In the genomic region with DNA sequence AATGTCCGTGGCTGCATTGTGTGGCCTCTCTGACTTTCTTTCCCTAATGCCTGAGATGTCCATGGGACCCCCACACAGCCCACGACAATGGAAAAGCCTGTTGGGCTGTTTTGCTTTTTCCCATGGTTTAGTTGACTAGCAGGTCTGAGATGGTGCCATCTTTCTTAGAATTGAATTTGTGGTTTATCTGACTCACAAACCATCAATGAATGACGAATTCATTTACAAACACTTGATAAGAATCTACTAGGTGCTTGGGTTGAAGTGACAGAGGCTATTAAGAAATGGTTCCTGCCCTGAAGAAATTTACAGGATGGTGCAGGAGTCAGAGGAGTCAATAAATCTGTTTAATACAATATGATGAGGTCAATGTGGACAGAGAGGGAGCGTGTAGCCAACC, we compare ENCODE assay signal across 23 cellular contexts.
DNase-seq lines count a peak whose midpoint lies in the region; ATAC-seq, FAIRE-seq and TF ChIP-seq lines count a peak whose summit lies in the region.
"Had no signal": no experiment of that assay in that cellular context is flagged by ENCODE, and none has a peak within 500 bp of the region (broad histone marks: within the 10 kb centered on the region; RNA-seq: fewer than 3 reads in every experiment).

No MANE protein-coding gene starts in this region.

- peaks cover 5% of the 10 kb centered on the region for H3K27me3 Mint-ChIP-seq in activated naive CD4-positive, alpha-beta T cell treated with anti-CD3 and anti-CD28 coated beads, Interleukin-2, amount 10 ng/mL, durations not matched to agents 7 days and 5 days

- CTCF ChIA-PET in activated naive CD4-positive, alpha-beta T cell treated with anti-CD3 and anti-CD28 coated beads, Interleukin-2, amount 10 ng/mL, durations not matched to agents 7 days and 5 days (lab: Charles Lee) = interaction anchor here (0.7 kb wide), 1 partner anchor 69 kb away, joined by 3 read pairs; no protein-coding TSS in a partner anchor
- CTCF ChIA-PET in PC-3 (lab: Charles Lee) (no interaction called here), K562 (lab: Yijun Ruan, JAX; ENCODE audit: low intra/inter-chr PET ratio) (no interaction called here)

- intact Hi-C loops in PC-3 (cut with micrococcal nuclease) = loop anchor here (5.0 kb wide), 2 partner anchors 72 to 182 kb away; no protein-coding TSS in a partner anchor
- intact Hi-C loops in K562 (cut with micrococcal nuclease) = loop anchor here (10.0 kb wide), 1 partner anchor 190 kb away; no protein-coding TSS in a partner anchor
- intact Hi-C loops in dorsolateral prefrontal cortex (cut with DNase I) = no loop called here

- H3K4me3 Mint-ChIP-seq in activated naive CD4-positive, alpha-beta T cell treated with anti-CD3 and anti-CD28 coated beads, Interleukin-2, amount 10 ng/mL, durations not matched to agents 7 days and 5 days = no peak overlapping the region
- H3K4me3 Mint-ChIP-seq: CD4-positive, alpha-beta T cell; effector memory CD8-positive, alpha-beta T cell; naive B cell had no signal

- no peaks in the 10 kb centered on the region for H3K9me3 ChIP-seq in PC-3 (ENCODE audit: low read length)
- peaks cover 4% of the 10 kb centered on the region; the same call in 1 of the 2 replicates for H3K9me3 ChIP-seq in K562 (replicated peaks; ENCODE audit: control insufficient read depth, insufficient read depth, low read depth, low read length)
- H3K9me3 ChIP-seq: HAP-1, right lobe of liver, upper lobe of right lung had no signal

- H3K79me2 ChIP-seq in PC-3 (ENCODE audit: low read length) (no peaks in the 10 kb centered on the region), K562 (ENCODE audit: control insufficient read depth, insufficient read depth, low read length) (no peaks in the 10 kb centered on the region)

- H3K9me2 ChIP-seq in PC-3 (replicated peaks; ENCODE audit: low read length) = no peaks in the 10 kb centered on the region

- peak overlapping the region; percentile 94 for H3K9ac ChIP-seq in PC-3 (ENCODE audit: low read length)
- H3K9ac ChIP-seq in K562 (ENCODE audit: insufficient read depth in 1 of 2, low read depth in 2 of 2, low read length in 2 of 2) = no peak overlapping the region

- no peak for DNase-seq in activated naive CD4-positive, alpha-beta T cell treated with anti-CD3 and anti-CD28 coated beads, Interleukin-2, amount 50 U/mL, for 72 hours (ENCODE audit: low spot score in 2 of 2)
- DNase-seq in activated naive CD4-positive, alpha-beta T cell treated with anti-CD3 and anti-CD28 coated beads, Interleukin-2, amount 10 ng/mL, durations not matched to agents 7 days and 5 days = no peak
- peak; percentile 87 for DNase-seq in PC-3
- no peak for DNase-seq in K562 (ENCODE audit: extremely low read depth in 1 of 4, low spot score in 3 of 4)
- DNase-seq in CD1c-positive myeloid dendritic cell (ENCODE audit: extremely low spot score) = no peak
- no peak for DNase-seq in dermis blood vessel endothelial cell
- DNase-seq in G401 (ENCODE audit: low spot score) = no peak
- no peak for DNase-seq in dorsolateral prefrontal cortex
- DNase-seq: activated gamma-delta T cell treated with Interleukin-2 at 50 U/mL for 16 hours; anterior cingulate cortex; CD4-positive, alpha-beta T cell; effector memory CD8-positive, alpha-beta T cell; Kasumi-1; naive B cell; NCI-H82; right lobe of liver; RPMI8226; SW 1271; upper lobe of right lung had no signal

- POLR2A ChIA-PET in PC-3 (lab: Charles Lee; ENCODE audit: unreplicated experiment) (no interaction called here), K562 (lab: Yijun Ruan, JAX) (no interaction called here)

- H3K9me3 Mint-ChIP-seq in activated naive CD4-positive, alpha-beta T cell treated with anti-CD3 and anti-CD28 coated beads, Interleukin-2, amount 50 U/mL, for 72 hours = peaks cover 5 to 15% of the 10 kb centered on the region in 2 donors
- H3K9me3 Mint-ChIP-seq in activated naive CD4-positive, alpha-beta T cell treated with anti-CD3 and anti-CD28 coated beads, Interleukin-2, amount 10 ng/mL, durations not matched to agents 7 days and 5 days = peaks cover 3% of the 10 kb centered on the region
- H3K9me3 Mint-ChIP-seq: CD4-positive, alpha-beta T cell; effector memory CD8-positive, alpha-beta T cell had no signal

- no peak overlapping the region for H2AFZ ChIP-seq in PC-3 (ENCODE audit: low read length)
- H2AFZ ChIP-seq in K562 (ENCODE audit: low read depth, low read length) = no peak overlapping the region

- H3K27ac ChIP-seq in PC-3 (ENCODE audit: low read length) (peak overlapping the region; percentile 100), K562 (ENCODE audit: extremely low read depth, low read depth, low read length) (no peak overlapping the region), dorsolateral prefrontal cortex (no peak overlapping the region)
- H3K27ac ChIP-seq: right lobe of liver, upper lobe of right lung had no signal

- H3K9me1 ChIP-seq in K562 (ENCODE audit: control insufficient read depth, insufficient read depth, low read length) = no peaks in the 10 kb centered on the region

- ATAC-seq in activated naive CD4-positive, alpha-beta T cell treated with anti-CD3 and anti-CD28 coated beads, Interleukin-2, amount 50 U/mL, for 72 hours = peak; percentile 39 to 88
- ATAC-seq in PC-3 = peak; percentile 78
- no peak for ATAC-seq in K562
- ATAC-seq: effector memory CD8-positive, alpha-beta T cell; right lobe of liver; upper lobe of right lung had no signal

- whole genome bisulfite sequencing in K562 (ENCODE audit: insufficient coverage, low coverage, missing lambda C conversion rate) = 5% methylated on average over 4 of the region's 4 CpGs

- no peak for TF ChIP-seq RAD21 in K562 (CRISPR knock-in tag; conservative IDR thresholded peaks at IDR 0.05 in 1 of 2, IDR thresholded peaks at IDR 0.05 in 1 of 2)

- no peaks in the 10 kb centered on the region for H3K36me3 ChIP-seq in PC-3 (ENCODE audit: low read depth, low read length)
- H3K36me3 ChIP-seq in K562 (ENCODE audit: control insufficient read depth, insufficient read depth, low read length) = no peaks in the 10 kb centered on the region
- H3K36me3 ChIP-seq: HAP-1, right lobe of liver, upper lobe of right lung had no signal

- no peak for FAIRE-seq in K562 (lab: Jason Lieb, UNC)
- FAIRE-seq: GM19239, islet of Langerhans had no signal

- peaks cover 5% of the 10 kb centered on the region for H3K4me1 Mint-ChIP-seq in activated naive CD4-positive, alpha-beta T cell treated with anti-CD3 and anti-CD28 coated beads, Interleukin-2, amount 10 ng/mL, durations not matched to agents 7 days and 5 days

- TF ChIP-seq POLR2A in K562 (conservative IDR thresholded peaks at IDR 0.05) = no peak

- peak overlapping the region in 1 of 2 donors; percentile 18 for H3K27ac Mint-ChIP-seq in activated naive CD4-positive, alpha-beta T cell treated with anti-CD3 and anti-CD28 coated beads, Interleukin-2, amount 50 U/mL, for 72 hours
- H3K27ac Mint-ChIP-seq in activated naive CD4-positive, alpha-beta T cell treated with anti-CD3 and anti-CD28 coated beads, Interleukin-2, amount 10 ng/mL, durations not matched to agents 7 days and 5 days = no peak overlapping the region
- H3K27ac Mint-ChIP-seq: CD4-positive, alpha-beta T cell; effector memory CD8-positive, alpha-beta T cell; naive B cell had no signal

- no peak for TF ChIP-seq EP300 in K562 (IDR thresholded peaks at IDR 0.05; ENCODE audit: low read length)

- no peaks in the 10 kb centered on the region for H4K20me1 ChIP-seq in PC-3 (ENCODE audit: low read length)
- no peaks in the 10 kb centered on the region for H4K20me1 ChIP-seq in K562 (replicated peaks; ENCODE audit: control insufficient read depth, insufficient read depth, low read length)

- H3K4me2 ChIP-seq in PC-3 (ENCODE audit: low read length) = peak overlapping the region; percentile 47
- no peak overlapping the region for H3K4me2 ChIP-seq in K562 (ENCODE audit: insufficient read depth, low read length)

- H3K4me1 ChIP-seq in PC-3 (ENCODE audit: insufficient read depth, low read length) = peaks cover 33% of the 10 kb centered on the region
- H3K4me1 ChIP-seq in K562 (replicated peaks in 1 of 2; ENCODE audit: control insufficient read depth in 2 of 2, insufficient read depth in 2 of 2, low read length in 2 of 2) = peaks cover 0 to 5% of the 10 kb centered on the region in 2 experiments; a peak in 2 of 5 replicates
- H3K4me1 ChIP-seq: HAP-1, upper lobe of right lung had no signal

- H3K36me3 Mint-ChIP-seq in activated naive CD4-positive, alpha-beta T cell treated with anti-CD3 and anti-CD28 coated beads, Interleukin-2, amount 50 U/mL, for 72 hours = peaks cover 7 to 8% of the 10 kb centered on the region in 2 donors
- no peaks in the 10 kb centered on the region for H3K36me3 Mint-ChIP-seq in activated naive CD4-positive, alpha-beta T cell treated with anti-CD3 and anti-CD28 coated beads, Interleukin-2, amount 10 ng/mL, durations not matched to agents 7 days and 5 days

- no peaks in the 10 kb centered on the region for H3K27me3 ChIP-seq in PC-3 (ENCODE audit: low read length)
- H3K27me3 ChIP-seq in K562 (ENCODE audit: control insufficient read depth in 2 of 2, insufficient read depth in 2 of 2, low read length in 2 of 2) = no peaks in the 10 kb centered on the region
- H3K27me3 ChIP-seq in dorsolateral prefrontal cortex = peaks cover 0 to 5% (median 0%) of the 10 kb centered on the region in 45 donors
- H3K27me3 ChIP-seq: right lobe of liver, upper lobe of right lung had no signal

- H3F3A ChIP-seq in PC-3 (ENCODE audit: low read length, unreplicated experiment) = no peaks in the 10 kb centered on the region

- TF ChIP-seq CTCF in PC-3 (conservative IDR thresholded peaks at IDR 0.05; ENCODE audit: low read depth, low read length) (no peak), K562 (IDR thresholded peaks at IDR 0.05 in 2 of 3, conservative IDR thresholded peaks at IDR 0.05 in 1 of 3; ENCODE audit: insufficient read depth in 2 of 3, low read depth in 1 of 3, low read length in 3 of 3) (no peak), dorsolateral prefrontal cortex (IDR thresholded peaks at IDR 0.05 in 54 of 56, conservative IDR thresholded peaks at IDR 0.05 in 2 of 56; ENCODE audit: low read depth in 1 of 56, partially characterized antibody in 56 of 56) (no peak)

- in situ Hi-C loops in K562 (cut with MboI) (no loop called here), G401 (cut with HindIII; ENCODE audit: low sequenced_read_pairs) (no loop called here)

- H3K4me3 ChIP-seq in PC-3 (ENCODE audit: low read length) (no peak overlapping the region), K562 (no peak overlapping the region), dorsolateral prefrontal cortex (no peak overlapping the region)
- H3K4me3 ChIP-seq: HAP-1, lung, right lobe of liver, upper lobe of right lung had no signal

- BruUV-seq in PC-3 (replicated peaks; lab: Mats Ljungman, UMichigan) = no TSS peak
- no TSS peak for BruUV-seq in K562 (replicated peaks; lab: Mats Ljungman, UMichigan)

TF ChIP-seq in K562, 482 proteins besides CTCF, POLR2A, EP300 and RAD21 (continues in another document):
- TF ChIP-seq DPF2 (IDR thresholded peaks at IDR 0.05) = no peak
- TF ChIP-seq C11orf30 (IDR thresholded peaks at IDR 0.05; ENCODE audit: low read depth) = no peak

Comparison
In these comparisons a context has a peak if more than half of its experiments do, and no peak if none do; other contexts are left out.
1. intact Hi-C loops: an anchor here in PC-3 (5.0 kb wide) and K562 (10.0 kb wide); none called in dorsolateral prefrontal cortex.